1 cellular context compared by ENCODE assay signal in genomic region chr1:43165765-43166164, GRCh38.
TF ChIP-seq lines count a peak whose summit lies in the region.

No MANE protein-coding gene starts in this region.

TF ChIP-seq in GM23338, 12 proteins besides CTCF, POLR2A, EP300 and RAD21 (continued from another document):
- TF ChIP-seq, protein P1, sequence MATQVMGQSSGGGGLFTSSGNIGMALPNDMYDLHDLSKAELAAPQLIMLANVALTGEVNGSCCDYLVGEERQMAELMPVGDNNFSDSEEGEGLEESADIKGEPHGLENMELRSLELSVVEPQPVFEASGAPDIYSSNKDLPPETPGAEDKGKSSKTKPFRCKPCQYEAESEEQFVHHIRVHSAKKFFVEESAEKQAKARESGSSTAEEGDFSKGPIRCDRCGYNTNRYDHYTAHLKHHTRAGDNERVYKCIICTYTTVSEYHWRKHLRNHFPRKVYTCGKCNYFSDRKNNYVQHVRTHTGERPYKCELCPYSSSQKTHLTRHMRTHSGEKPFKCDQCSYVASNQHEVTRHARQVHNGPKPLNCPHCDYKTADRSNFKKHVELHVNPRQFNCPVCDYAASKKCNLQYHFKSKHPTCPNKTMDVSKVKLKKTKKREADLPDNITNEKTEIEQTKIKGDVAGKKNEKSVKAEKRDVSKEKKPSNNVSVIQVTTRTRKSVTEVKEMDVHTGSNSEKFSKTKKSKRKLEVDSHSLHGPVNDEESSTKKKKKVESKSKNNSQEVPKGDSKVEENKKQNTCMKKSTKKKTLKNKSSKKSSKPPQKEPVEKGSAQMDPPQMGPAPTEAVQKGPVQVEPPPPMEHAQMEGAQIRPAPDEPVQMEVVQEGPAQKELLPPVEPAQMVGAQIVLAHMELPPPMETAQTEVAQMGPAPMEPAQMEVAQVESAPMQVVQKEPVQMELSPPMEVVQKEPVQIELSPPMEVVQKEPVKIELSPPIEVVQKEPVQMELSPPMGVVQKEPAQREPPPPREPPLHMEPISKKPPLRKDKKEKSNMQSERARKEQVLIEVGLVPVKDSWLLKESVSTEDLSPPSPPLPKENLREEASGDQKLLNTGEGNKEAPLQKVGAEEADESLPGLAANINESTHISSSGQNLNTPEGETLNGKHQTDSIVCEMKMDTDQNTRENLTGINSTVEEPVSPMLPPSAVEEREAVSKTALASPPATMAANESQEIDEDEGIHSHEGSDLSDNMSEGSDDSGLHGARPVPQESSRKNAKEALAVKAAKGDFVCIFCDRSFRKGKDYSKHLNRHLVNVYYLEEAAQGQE (IDR thresholded peaks at IDR 0.05; ENCODE audit: unreplicated experiment) = no peak
- TF ChIP-seq ZNF331 (CRISPR knock-in tag; IDR thresholded peaks at IDR 0.05; ENCODE audit: low read depth) = no peak
- TF ChIP-seq NANOG (IDR thresholded peaks at IDR 0.05; ENCODE audit: borderline replicate concordance) = no peak
- no peak for TF ChIP-seq ZNF462 (CRISPR knock-in tag; IDR thresholded peaks at IDR 0.05)
- no peak for TF ChIP-seq CREB1 (CRISPR knock-in tag; IDR thresholded peaks at IDR 0.05; ENCODE audit: low read depth)
- TF ChIP-seq STAT1 (IDR thresholded peaks at IDR 0.05; ENCODE audit: unreplicated experiment) = no peak
